8 cellular contexts compared by ENCODE assay signal in the genomic region with DNA sequence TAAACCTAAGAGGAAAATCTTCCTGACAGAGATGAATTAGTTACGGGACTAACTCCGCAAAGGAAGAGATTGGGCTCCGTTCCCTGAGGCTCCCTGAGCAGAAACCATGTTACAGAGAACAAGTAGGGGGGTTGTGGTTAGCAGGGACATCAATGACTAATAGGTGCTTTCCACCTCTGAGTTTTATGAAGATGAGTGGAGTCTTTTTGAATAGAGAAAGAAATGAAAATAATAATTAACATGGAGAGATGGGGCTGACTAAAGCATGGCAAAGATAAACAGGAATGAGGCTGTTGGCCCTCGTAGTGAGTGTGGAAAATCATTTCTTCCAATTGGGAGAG. TPM values are rescaled to one million over a fixed set of nuclear protein-coding genes. Genes with fewer than 3 reads are reported as not detected.
A peak's percentile ranks its signal among the peaks of the same experiment; 100 is the strongest.
DNase-seq lines count a peak whose midpoint lies in the region; ATAC-seq, FAIRE-seq and TF ChIP-seq lines count a peak whose summit lies in the region.

No MANE protein-coding gene starts in this region.

- intact Hi-C loops in pancreas (cut with DNase I) = no loop called here

- in situ Hi-C loops in Caki2 (cut with HindIII; ENCODE audit: low pct_unique_long_range_greater_than_20kb, low sequenced_read_pairs) = no loop called here
- in situ Hi-C loops in HAP-1 (cut with MboI; ENCODE audit: low sequenced_read_pairs) = no loop called here

- 58 to 61% methylated on average over 4 of the region's 4 CpGs for whole genome bisulfite sequencing in pancreas, 2 donors

- peak; percentile 86 for ATAC-seq in GM19438 (IDR thresholded peaks at IDR 0.05; ENCODE audit: low read depth, unreplicated experiment)
- peak; percentile 94 for ATAC-seq in HG03439 (IDR thresholded peaks at IDR 0.05; ENCODE audit: unreplicated experiment)
- peak in 3 of 4 donors; percentile 36 to 81 (median 77) for ATAC-seq in pancreas

- H3K4me1 ChIP-seq in pancreas (no peaks in the 10 kb centered on the region), HAP-1 (no peaks in the 10 kb centered on the region)

- H3K36me3 Mint-ChIP-seq in activated naive CD4-positive, alpha-beta T cell treated with anti-CD3 and anti-CD28 coated beads, Interleukin-2, amount 50 U/mL, for 24 hours = no peaks in the 10 kb centered on the region
- no peaks in the 10 kb centered on the region for H3K36me3 Mint-ChIP-seq in mesothelial cell of epicardium

- no peaks in the 10 kb centered on the region for H3K9me3 Mint-ChIP-seq in activated naive CD4-positive, alpha-beta T cell treated with anti-CD3 and anti-CD28 coated beads, Interleukin-2, amount 50 U/mL, for 24 hours
- no peaks in the 10 kb centered on the region for H3K9me3 Mint-ChIP-seq in mesothelial cell of epicardium

- DNase-seq in Caki2 (ENCODE audit: low read depth) (peak; percentile 96), pancreas (peak in 1 of 6 donors; percentile 22), mesothelial cell of epicardium (ENCODE audit: low spot score in 2 of 2, unreplicated experiment in 2 of 2) (no peak), HAP-1 (ENCODE audit: low spot score in 2 of 2) (no peak), Ammon's horn (ENCODE audit: low spot score) (no peak)

- H3K4me1 Mint-ChIP-seq in activated naive CD4-positive, alpha-beta T cell treated with anti-CD3 and anti-CD28 coated beads, Interleukin-2, amount 50 U/mL, for 24 hours = peaks cover 17% of the 10 kb centered on the region
- peaks cover 11% of the 10 kb centered on the region for H3K4me1 Mint-ChIP-seq in mesothelial cell of epicardium

- H3K4me3 ChIP-seq in pancreas (no peak overlapping the region), HAP-1 (no peak overlapping the region)

- TF ChIP-seq CTCF in pancreas (IDR thresholded peaks at IDR 0.05) (no peak), mesothelial cell of epicardium (IDR thresholded peaks at IDR 0.05; ENCODE audit: unreplicated experiment) (no peak)

- H3K9me3 ChIP-seq in pancreas (no peaks in the 10 kb centered on the region), HAP-1 (no peaks in the 10 kb centered on the region)

- peak overlapping the region; percentile 48 for H3K27ac Mint-ChIP-seq in activated naive CD4-positive, alpha-beta T cell treated with anti-CD3 and anti-CD28 coated beads, Interleukin-2, amount 50 U/mL, for 24 hours
- H3K27ac Mint-ChIP-seq in mesothelial cell of epicardium = no peak overlapping the region

- H3K4me3 Mint-ChIP-seq in activated naive CD4-positive, alpha-beta T cell treated with anti-CD3 and anti-CD28 coated beads, Interleukin-2, amount 50 U/mL, for 24 hours = peak overlapping the region; percentile 1
- no peak overlapping the region for H3K4me3 Mint-ChIP-seq in mesothelial cell of epicardium

- FAIRE-seq in pancreas (lab: Jason Lieb, UNC) = no peak

- H3K36me3 ChIP-seq in pancreas = no peaks in the 10 kb centered on the region
- no peaks in the 10 kb centered on the region for H3K36me3 ChIP-seq in HAP-1 (replicated peaks)

- no peaks in the 10 kb centered on the region for H3K27me3 ChIP-seq in pancreas
- peaks cover 2% of the 10 kb centered on the region; the same call in 1 of the 2 replicates for H3K27me3 ChIP-seq in HAP-1 (ENCODE audit: low read depth)

- peak overlapping the region in 2 of 4 donors; percentile 30 to 62 for H3K27ac ChIP-seq in pancreas

- peaks cover 2% of the 10 kb centered on the region for H3K27me3 Mint-ChIP-seq in activated naive CD4-positive, alpha-beta T cell treated with anti-CD3 and anti-CD28 coated beads, Interleukin-2, amount 50 U/mL, for 24 hours
- H3K27me3 Mint-ChIP-seq in mesothelial cell of epicardium (ENCODE audit: low read depth) = peaks cover 2% of the 10 kb centered on the region

RNA-seq across cellular contexts. Expression of a gene that starts 47.5 kb away (rescaled TPM):
- total RNA-seq in Caki2 (2014; rRNA removed; shearing (Covaris generic); ENCODE audit: low replicate concordance) = 52.2 and 116 TPM in 2 replicates
- total RNA-seq in pancreas = 10 to 100 TPM; 34.5 to 90.9 (median 58.1) TPM
- polyA plus RNA-seq in pancreas = 10 to 100 TPM; 23.3 to 48.1 TPM
- 149 to 154 TPM (median 150 TPM) in 3 replicates for total RNA-seq in mesothelial cell of epicardium
